ENCODE assay signal across 7 cellular contexts in the genomic region with DNA sequence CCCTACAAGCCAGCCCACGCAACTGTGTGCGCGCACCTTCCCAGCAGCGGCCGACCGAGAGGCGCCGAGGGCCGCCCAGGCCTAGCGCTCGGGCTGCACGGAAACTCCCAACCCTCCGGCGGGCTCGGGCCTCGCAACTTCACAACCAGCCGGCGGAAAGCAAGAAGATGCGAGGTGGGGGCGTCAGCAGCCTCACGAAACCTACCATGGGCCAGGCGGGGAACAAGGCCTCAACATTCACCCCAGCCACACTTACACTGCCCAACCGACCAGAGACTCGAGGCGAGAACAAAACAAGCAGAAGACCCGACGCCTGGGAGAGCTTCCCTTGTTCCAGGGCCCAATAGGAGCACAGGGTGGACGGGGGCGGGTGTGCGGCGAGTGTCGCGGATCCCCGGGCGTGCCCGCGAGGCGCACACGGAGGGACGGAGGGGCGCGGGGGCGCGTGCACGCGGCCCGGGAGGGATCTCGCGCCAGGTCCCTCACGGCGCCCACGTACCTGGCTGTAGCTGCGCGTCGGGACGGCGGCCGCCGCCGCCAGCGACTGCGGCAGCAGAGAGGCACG. TPM values are rescaled to one million over a fixed set of nuclear protein-coding genes. Genes with fewer than 3 reads are reported as not detected.
DNase-seq lines count a peak whose midpoint lies in the region; ATAC-seq and TF ChIP-seq lines count a peak whose summit lies in the region.

No MANE protein-coding gene starts in this region.

- H3F3A ChIP-seq in smooth muscle cell (ENCODE audit: low read depth): peaks cover 13% of the 10 kb centered on the region

- peaks cover 45% of the 10 kb centered on the region for H4K20me1 ChIP-seq in smooth muscle cell (ENCODE audit: low read depth)

- TF ChIP-seq CTCF in WERI-Rb-1 (IDR thresholded peaks at IDR 0.05; ENCODE audit: low read depth, low read length): no peak
- no peak for TF ChIP-seq CTCF in smooth muscle cell (IDR thresholded peaks at IDR 0.05; ENCODE audit: borderline replicate concordance, insufficient read depth, poor library complexity, severe bottlenecking)

- H3K27me3 ChIP-seq in WERI-Rb-1 (ENCODE audit: insufficient read depth, low read depth, severe bottlenecking) (no peaks in the 10 kb centered on the region), smooth muscle cell (ENCODE audit: low read depth) (no peaks in the 10 kb centered on the region)

- ATAC-seq in GM18517 (IDR thresholded peaks at IDR 0.05; ENCODE audit: unreplicated experiment): peak; percentile 36
- peak; percentile 63 for ATAC-seq in HG02759 (IDR thresholded peaks at IDR 0.05; ENCODE audit: unreplicated experiment)

- peaks cover 3 to 4% (median 4%) of the 10 kb centered on the region in 3 donors for H3K36me3 Mint-ChIP-seq in immature natural killer cell

- H3K36me3 ChIP-seq in WERI-Rb-1: peaks cover 19% of the 10 kb centered on the region
- H3K36me3 ChIP-seq in smooth muscle cell (ENCODE audit: low read depth): peaks cover 5% of the 10 kb centered on the region

- no peaks in the 10 kb centered on the region for H3K9me3 Mint-ChIP-seq in immature natural killer cell

- H3K4me1 Mint-ChIP-seq in immature natural killer cell: peaks cover 27 to 34% of the 10 kb centered on the region in 2 donors

- peaks cover 50% of the 10 kb centered on the region for H3K79me2 ChIP-seq in smooth muscle cell (ENCODE audit: low read depth)

- H3K9me3 ChIP-seq in WERI-Rb-1 (ENCODE audit: severe bottlenecking) (no peaks in the 10 kb centered on the region), smooth muscle cell (replicated peaks; ENCODE audit: low read depth) (no peaks in the 10 kb centered on the region)

- peaks cover 4 to 12% (median 4%) of the 10 kb centered on the region in 3 donors for H3K27me3 Mint-ChIP-seq in immature natural killer cell (ENCODE audit: low read depth in 3 of 3)

- DNase-seq in NCI-H1105 treated with DMSO at 0.1 percent for 48 hours (lab: John Stamatoyannopoulos, UW): peak; percentile 50
- DNase-seq in WERI-Rb-1: peak; percentile 64
- peak; percentile 41 to 61 for DNase-seq in T47D (ENCODE audit: low read depth in 1 of 2, low spot score in 1 of 2)
- peak; percentile 73 to 76 (median 74) for DNase-seq in immature natural killer cell
- DNase-seq in smooth muscle cell (lab: John Stamatoyannopoulos, UW; ENCODE audit: unreplicated experiment): peak; percentile 45

- peak overlapping the region; percentile 87 for H3K9ac ChIP-seq in smooth muscle cell (ENCODE audit: low read depth)

- H3K27ac Mint-ChIP-seq in immature natural killer cell: peak overlapping the region; percentile 94 to 98 (median 95)

- under 1% methylated on average over 55 of the region's 63 CpGs for WGBS in smooth muscle cell (ENCODE audit: low lambda C conversion rate)

- H3K4me1 ChIP-seq in smooth muscle cell (ENCODE audit: low read depth): peaks cover 9% of the 10 kb centered on the region

- in situ Hi-C loops in T47D (cut with HindIII; ENCODE audit: low pct_unique_long_range_greater_than_20kb, low sequenced_read_pairs): no loop called here

- peak overlapping the region; percentile 68 for H3K4me3 ChIP-seq in WERI-Rb-1 (ENCODE audit: low read depth, low read length)
- peak overlapping the region; percentile 68 for H3K4me3 ChIP-seq in smooth muscle cell

- H3K4me2 ChIP-seq in smooth muscle cell: peak overlapping the region; percentile 100

- peak overlapping the region; percentile 93 to 98 (median 96) for H3K4me3 Mint-ChIP-seq in immature natural killer cell

- H2AFZ ChIP-seq in smooth muscle cell (ENCODE audit: low read depth): peak overlapping the region; percentile 75

- H3K27ac ChIP-seq in WERI-Rb-1: peak overlapping the region; percentile 77
- H3K27ac ChIP-seq in smooth muscle cell (ENCODE audit: low read depth): peak overlapping the region; percentile 82

RNA-seq across cellular contexts. Expression of a gene that starts 0.6 kb away (rescaled TPM):
- polyA plus RNA-seq in immature natural killer cell: 10 to 100 TPM; 58.7 to 78.9 (median 61.2) TPM
- total RNA-seq in smooth muscle cell: 109 and 120 TPM in 2 replicates
- polyA plus RNA-seq in smooth muscle cell: 105 and 117 TPM in 2 replicates

Comparison
In these comparisons a context has a peak if more than half of its experiments do, and no peak if none do; other contexts are left out.
1. Peak in every context shown above with its lines: DNase-seq, ATAC-seq, H3K4me3 ChIP-seq and H3K27ac ChIP-seq.